8 cellular contexts compared by ENCODE assay signal in genomic region chr1:9129391-9130041, GRCh38. TPM values are rescaled to one million over a fixed set of nuclear protein-coding genes. Genes with fewer than 3 reads are reported as not detected.
DNase-seq lines count a peak whose midpoint lies in the region; ATAC-seq, FAIRE-seq and TF ChIP-seq lines count a peak whose summit lies in the region.

No MANE protein-coding gene starts in this region.

- no peak overlapping the region for H4K8ac ChIP-seq in H1 (ENCODE audit: extremely low read depth, insufficient read depth, low read length)

- peak overlapping the region; percentile 42 to 72 (median 54); a peak in 7 of 8 replicates for H3K4me3 ChIP-seq in H1 (ENCODE audit: extremely low read depth in 1 of 4, insufficient read depth in 2 of 4, low read depth in 3 of 4, low read length in 4 of 4)
- no peak overlapping the region for H3K4me3 ChIP-seq in mucosa of descending colon

- no peak for TF ChIP-seq CTCF in activated CD8-positive, alpha-beta T cell treated with anti-CD3 and anti-CD28 coated beads for 36 hours (IDR thresholded peaks at IDR 0.05)
- TF ChIP-seq CTCF in H1 (IDR thresholded peaks at IDR 0.05; ENCODE audit: control extremely low read depth in 1 of 3, insufficient read depth in 1 of 3, low read depth in 1 of 3, low read length in 3 of 3) (no peak), mucosa of descending colon (IDR thresholded peaks at IDR 0.05) (no peak)

- peaks cover 0 to 5% of the 10 kb centered on the region in 2 experiments for H4K20me1 ChIP-seq in H1 (replicated peaks in 1 of 2; ENCODE audit: control insufficient read depth in 1 of 2, insufficient read depth in 2 of 2, low read length in 2 of 2)

- no peak for TF ChIP-seq RAD21 in H1 (IDR thresholded peaks at IDR 0.05 in 1 of 2, conservative IDR thresholded peaks at IDR 0.05 in 1 of 2; ENCODE audit: low read depth in 2 of 2, low read length in 2 of 2)

- no peak overlapping the region for H3K18ac ChIP-seq in H1 (ENCODE audit: extremely low read depth, low read length)

- no peak for FAIRE-seq in H1 (lab: Jason Lieb, UNC)

- no peak for TF ChIP-seq EP300 in H1 (IDR thresholded peaks at IDR 0.05; ENCODE audit: borderline replicate concordance in 1 of 2, low read depth in 2 of 2, low read length in 2 of 2)

- DNase-seq in NCI-H2029 (lab: John Stamatoyannopoulos, UW) (peak; percentile 52), NCI-H2029 treated with DMSO at 0.1 percent for 48 hours (lab: John Stamatoyannopoulos, UW) (no peak), NCI-H446 (lab: John Stamatoyannopoulos, UW) (peak; percentile 73 to 88), H1 (ENCODE audit: low read depth in 1 of 2, low spot score in 2 of 2) (peak; percentile 75 to 98), mucosa of descending colon (peak; percentile 97 to 98 (median 97))
- DNase-seq in activated CD8-positive, alpha-beta T cell treated with anti-CD3 and anti-CD28 coated beads for 36 hours = peak; percentile 89
- peak; percentile 91 for DNase-seq in stimulated activated CD8-positive, alpha-beta memory T cell treated with anti-CD3 and anti-CD28 coated beads, Interleukin-4, amount 100 ng/mL, for 48 hours

- no peak overlapping the region for H3K23ac ChIP-seq in H1 (ENCODE audit: insufficient read length)

- H3K9me3 Mint-ChIP-seq in activated CD8-positive, alpha-beta T cell treated with anti-CD3 and anti-CD28 coated beads for 36 hours = no peaks in the 10 kb centered on the region

- no peak overlapping the region for H2BK15ac ChIP-seq in H1 (ENCODE audit: low read length)

- H2AK5ac ChIP-seq in H1 (ENCODE audit: low read depth, low read length) = no peak overlapping the region

- H3K36me3 ChIP-seq in H1 (ENCODE audit: control insufficient read depth in 2 of 4, insufficient read depth in 4 of 4, low read length in 3 of 4) = no peaks in the 10 kb centered on the region
- no peaks in the 10 kb centered on the region for H3K36me3 ChIP-seq in mucosa of descending colon (ENCODE audit: low read depth)

- H2BK20ac ChIP-seq in H1 (ENCODE audit: low read length) = no peak overlapping the region

- H3K27me3 ChIP-seq in H1 (replicated peaks in 1 of 4; ENCODE audit: control insufficient read depth in 3 of 4, extremely low read depth in 1 of 4, insufficient read depth in 3 of 4, low read length in 3 of 4) = peaks cover 0 to 14% (median 11%) of the 10 kb centered on the region in 4 experiments; a peak in 5 of 7 replicates

- POLR2A ChIA-PET in activated CD8-positive, alpha-beta T cell treated with anti-CD3 and anti-CD28 coated beads for 36 hours (lab: Charles Lee) = interaction anchor here (0.9 to 1.6 kb wide), 3 partner anchors 8 to 20 kb away, joined by 3 to 4 read pairs (median 4); no protein-coding TSS in a partner anchor
- POLR2A ChIA-PET in H1 (lab: Charles Lee; ENCODE audit: partially characterized antibody) = interaction anchor here (0.7 to 2.6 kb wide), 6 partner anchors 12 to 252 kb away, joined by 3 to 9 read pairs (median 3); no protein-coding TSS in a partner anchor

- no peak overlapping the region for H2BK12ac ChIP-seq in H1 (ENCODE audit: low read depth, low read length)

- peak overlapping the region; percentile 51 for H4K5ac ChIP-seq in H1 (ENCODE audit: insufficient read length, low read depth, low read length)

- H2BK5ac ChIP-seq in H1 (ENCODE audit: low read depth, low read length) = peak overlapping the region; percentile 60; the same call in 1 of the 2 replicates

- ATAC-seq in HG02943 (IDR thresholded peaks at IDR 0.05; ENCODE audit: low read depth, unreplicated experiment) (peak; percentile 63), mucosa of descending colon (peak; percentile 86)
- peak; percentile 67 for ATAC-seq in activated CD8-positive, alpha-beta T cell treated with anti-CD3 and anti-CD28 coated beads for 36 hours

- H3K79me1 ChIP-seq in H1 (ENCODE audit: low read depth, low read length) = no peaks in the 10 kb centered on the region

- no peak overlapping the region for H2AFZ ChIP-seq in H1 (ENCODE audit: low read length)

- H3K4me1 Mint-ChIP-seq in activated CD8-positive, alpha-beta T cell treated with anti-CD3 and anti-CD28 coated beads for 36 hours (ENCODE audit: low read depth) = peaks cover 38% of the 10 kb centered on the region

- H3K4ac ChIP-seq in H1 (replicated peaks; ENCODE audit: insufficient read length, low read depth, low read length) = no peak overlapping the region

- CTCF ChIA-PET in activated CD8-positive, alpha-beta T cell treated with anti-CD3 and anti-CD28 coated beads for 36 hours (lab: Charles Lee) = interaction anchor here (0.6 to 2.0 kb wide), 8 partner anchors 11 to 361 kb away, joined by 3 to 12 read pairs (median 4); no protein-coding TSS in a partner anchor
- CTCF ChIA-PET in H1 (lab: Charles Lee; ENCODE audit: partially characterized antibody) = interaction anchor here (0.6 to 3.8 kb wide), 8 partner anchors 13 to 136 kb away, joined by 3 to 18 read pairs (median 3); no protein-coding TSS in a partner anchor

- no peak overlapping the region for H2BK120ac ChIP-seq in H1 (replicated peaks; ENCODE audit: low read depth, low read length)

- H3K27ac ChIP-seq in H1 (ENCODE audit: low read depth, low read length) = no peak overlapping the region

- no peak overlapping the region for H3K14ac ChIP-seq in H1 (ENCODE audit: insufficient read length)

- H3K9ac ChIP-seq in H1 (replicated peaks in 1 of 4; ENCODE audit: extremely low read depth in 1 of 4, low read depth in 3 of 4, low read length in 3 of 4) = 0 out of 7 replicates have a peak overlapping the region, but pooled peaks of 1 of the 4 experiments have one; percentile 34

- H3K56ac ChIP-seq in H1 (replicated peaks; ENCODE audit: insufficient read length, low read depth, low read length) = no peak overlapping the region

- peak overlapping the region; percentile 54 for H3K4me3 Mint-ChIP-seq in activated CD8-positive, alpha-beta T cell treated with anti-CD3 and anti-CD28 coated beads for 36 hours

- peaks cover 2% of the 10 kb centered on the region for H3K27me3 Mint-ChIP-seq in activated CD8-positive, alpha-beta T cell treated with anti-CD3 and anti-CD28 coated beads for 36 hours

- TF ChIP-seq POLR2A in H1 (IDR thresholded peaks at IDR 0.05; ENCODE audit: control extremely low read depth in 1 of 2, low read depth in 2 of 2, low read length in 2 of 2) = peak in 1 of 2 experiments; percentile 21; a peak in 1 of 3 replicates

- peaks cover 0 to 9% (median 7%) of the 10 kb centered on the region in 4 experiments; a peak in 5 of 7 replicates for H3K4me1 ChIP-seq in H1 (replicated peaks in 1 of 4; ENCODE audit: control insufficient read depth in 3 of 4, insufficient read depth in 4 of 4, low read length in 3 of 4)
- H3K4me1 ChIP-seq in mucosa of descending colon (ENCODE audit: low read depth) = peaks cover 9% of the 10 kb centered on the region

- H3K79me2 ChIP-seq in H1 (ENCODE audit: control insufficient read depth in 1 of 2, insufficient read depth in 2 of 2, low read length in 2 of 2) = no peaks in the 10 kb centered on the region

- peaks cover 6% of the 10 kb centered on the region; the same call in 1 of the 2 replicates for H3K23me2 ChIP-seq in H1 (ENCODE audit: low read depth, low read length)

- intact Hi-C loops in activated CD8-positive, alpha-beta T cell treated with anti-CD3 and anti-CD28 coated beads for 36 hours (cut with micrococcal nuclease) = no loop called here
- intact Hi-C loops in mucosa of descending colon (cut with DNase I, micrococcal nuclease) = no loop called here

- H3K36me3 Mint-ChIP-seq in activated CD8-positive, alpha-beta T cell treated with anti-CD3 and anti-CD28 coated beads for 36 hours (ENCODE audit: low read depth) = no peaks in the 10 kb centered on the region

- no peak overlapping the region for H3K27ac Mint-ChIP-seq in activated CD8-positive, alpha-beta T cell treated with anti-CD3 and anti-CD28 coated beads for 36 hours

- no peaks in the 10 kb centered on the region for H3K9me3 ChIP-seq in H1 (ENCODE audit: insufficient read depth in 2 of 2, low read depth in 1 of 2, low read length in 1 of 2)
- H3K9me3 ChIP-seq in mucosa of descending colon = no peaks in the 10 kb centered on the region

- WGBS in H1 (ENCODE audit: extremely low coverage in 1 of 2, insufficient coverage in 1 of 2, insufficient read length in 1 of 2, insufficient replicate concordance in 2 of 2, low coverage in 1 of 2, low lambda C conversion rate in 2 of 2, missing lambda C conversion rate in 1 of 2), 2 experiments = 25% methylated on average over 18 of the region's 34 CpGs; no CpG with 5 or more reads in 1 of the 2 experiments

- peak overlapping the region; percentile 47 for H4K91ac ChIP-seq in H1 (replicated peaks; ENCODE audit: insufficient read length, low read length)

- peak overlapping the region; percentile 50 to 79 for H3K4me2 ChIP-seq in H1 (ENCODE audit: insufficient read depth in 1 of 2, low read depth in 2 of 2, low read length in 2 of 2)

TF ChIP-seq in H1, 55 proteins besides CTCF, POLR2A, EP300 and RAD21:
- TF ChIP-seq TCF12 (IDR thresholded peaks at IDR 0.05; ENCODE audit: low read depth, low read length) = 0 out of 2 replicates have a peak, but pooled peaks have one; percentile 49
- peak; percentile 95 for TF ChIP-seq EGR1 (IDR thresholded peaks at IDR 0.05; ENCODE audit: borderline replicate concordance, low read depth, low read length)
- TF ChIP-seq PHF8 (conservative IDR thresholded peaks at IDR 0.05; ENCODE audit: low read depth, low read length) = peak; percentile 43; the same call in 1 of the 2 replicates
- peak; percentile 81; the same call in 1 of the 2 replicates for TF ChIP-seq SP1 (IDR thresholded peaks at IDR 0.05; ENCODE audit: low read depth, low read length)
- TF ChIP-seq FOSL1 (IDR thresholded peaks at IDR 0.05; ENCODE audit: insufficient read depth, low read depth, low read length) = no peak
- no peak for TF ChIP-seq JUN (IDR thresholded peaks at IDR 0.05; ENCODE audit: low read depth, low read length)
- TF ChIP-seq KDM4A (IDR thresholded peaks at IDR 0.05; ENCODE audit: low read depth, low read length, severe bottlenecking) = peak; percentile 8
- TF ChIP-seq RNF2 (IDR thresholded peaks at IDR 0.05; ENCODE audit: borderline replicate concordance, low read depth, low read length, missing control alignments, poor library complexity, severe bottlenecking) = no peak
- no peak for TF ChIP-seq CHD2 (IDR thresholded peaks at IDR 0.05; ENCODE audit: low read length)
- no peak for TF ChIP-seq CBX8 (IDR thresholded peaks at IDR 0.05; ENCODE audit: borderline replicate concordance, low read depth, low read length)

RNA-seq across cellular contexts. Expression of gene GPR157, which starts 0.6 kb away (rescaled TPM):
- total RNA-seq in activated CD8-positive, alpha-beta T cell treated with anti-CD3 and anti-CD28 coated beads for 36 hours = 1 to 10 TPM; 3.4 to 4.7 TPM
- total RNA-seq in H1 (2021; fragmentation: NEBNext Ultra II Directional; extraction: Animal tissue kit (Norgen Biotek cat#: 25700)) = 9.8 and 11.0 TPM in 2 replicates
- 1.0 and 17.5 TPM in 2 replicates for polyA plus RNA-seq in H1 (2011; rRNA removed)
- polyA plus RNA-seq in H1 (2011; cell fraction: cytosol; rRNA removed) = 0.96 TPM
- polyA plus RNA-seq in H1 (2011; cell fraction: nucleus; rRNA removed) = 1.7 TPM
- polyA plus RNA-seq in H1 (2012, experiment 1 of 2) = 1.3 to 13.1 TPM (median 7.2 TPM) in 4 replicates
- 28.8 TPM for polyA plus RNA-seq in H1 (2012, experiment 2 of 2)
- 1.3 TPM for polyA plus RNA-seq in H1 (2013, experiment 1 of 2)
- polyA plus RNA-seq in H1 (2013, experiment 2 of 2) = 4.2 TPM
- polyA minus RNA-seq in H1 (2011; rRNA and poly(A)+ RNA removed) = 1.0 and 2.2 TPM in 2 replicates
- 5.6 TPM for polyA minus RNA-seq in H1 (2011; cell fraction: cytosol; rRNA and poly(A)+ RNA removed)
- polyA minus RNA-seq in H1 (2011; cell fraction: nucleus; rRNA and poly(A)+ RNA removed) = 3.2 TPM
- total RNA-seq in mucosa of descending colon = 1 to 10 TPM; 7.0 to 8.7 (median 8.1) TPM
